18 cellular contexts compared by ENCODE assay signal in genomic region chrX:97547873-97548578, GRCh38.
DNase-seq lines count a peak whose midpoint lies in the region; ATAC-seq and TF ChIP-seq lines count a peak whose summit lies in the region.
"Had no signal": no experiment of that assay in that cellular context is flagged by ENCODE, and none has a peak within 500 bp of the region (broad histone marks: within the 10 kb centered on the region; RNA-seq: fewer than 3 reads in every experiment).

No MANE protein-coding gene starts in this region.

- no peak overlapping the region for H3K4me3 Mint-ChIP-seq in Calu3 (ENCODE audit: low read depth, unreplicated experiment)
- H3K4me3 Mint-ChIP-seq: activated CD4-positive, alpha-beta T cell treated with anti-CD3 and anti-CD28 coated beads, Interleukin-2, amount 10 ng/mL, durations not matched to agents 7 days and 5 days; naive thymus-derived CD8-positive, alpha-beta T cell had no signal

- no CpG with 5 or more reads among the region's 3 CpGs for WGBS in IMR-90 (ENCODE audit: extremely low coverage in 2 of 2, insufficient read length in 1 of 2), 2 experiments
- 17% methylated on average over 3 of the region's 3 CpGs for WGBS in smooth muscle cell (ENCODE audit: low lambda C conversion rate)

- CTCF ChIA-PET in IMR-90 (lab: Yijun Ruan, JAX) = no interaction called here
- CTCF ChIA-PET in Calu3 (lab: Charles Lee) = no interaction called here

- ATAC-seq in IMR-90 (ENCODE audit: low read depth) = peak; percentile 37
- ATAC-seq: heart right ventricle; naive thymus-derived CD8-positive, alpha-beta T cell had no signal

- DNase-seq in IMR-90 (peak; percentile 39), astrocyte of the spinal cord (ENCODE audit: low read depth, low spot score) (peak; percentile 45), foreskin melanocyte (peak; percentile 75), smooth muscle cell (lab: John Stamatoyannopoulos, UW; ENCODE audit: unreplicated experiment) (no peak), NCI-H128 (lab: John Stamatoyannopoulos, UW; ENCODE audit: unreplicated experiment) (no peak), SIG-M5 (lab: John Stamatoyannopoulos, UW) (no peak), Calu3 (no peak)
- DNase-seq: activated CD4-positive, alpha-beta T cell treated with anti-CD3 and anti-CD28 coated beads, Interleukin-2, amount 10 ng/mL, durations not matched to agents 7 days and 5 days; activated naive CD4-positive, alpha-beta T cell; Caco-2; erythroblast; heart right ventricle; naive thymus-derived CD8-positive, alpha-beta T cell; NCI-H146; NCI-H82; stimulated activated CD4-positive, alpha-beta T cell treated with anti-CD3 and anti-CD28 coated beads, Interleukin-4, amount 100 ng/mL, for 4 hours; uterus had no signal

- H3K56ac ChIP-seq in IMR-90 (ENCODE audit: extremely low read depth, insufficient read depth, low read length) = no peak overlapping the region

- no peaks in the 10 kb centered on the region for H3K27me3 ChIP-seq in IMR-90 (ENCODE audit: control insufficient read depth, insufficient read depth, low read length)
- no peaks in the 10 kb centered on the region for H3K27me3 ChIP-seq in smooth muscle cell (ENCODE audit: low read depth)
- H3K27me3 ChIP-seq: ascending aorta, heart right ventricle, uterus had no signal

- H3K36me3 ChIP-seq in IMR-90 (ENCODE audit: control insufficient read depth, insufficient read depth, low read length) (no peaks in the 10 kb centered on the region), smooth muscle cell (ENCODE audit: low read depth) (no peaks in the 10 kb centered on the region)
- H3K36me3 ChIP-seq: ascending aorta, heart right ventricle, uterus had no signal

- no peak overlapping the region for H3K23ac ChIP-seq in IMR-90 (ENCODE audit: low read depth, low read length)

- H2BK20ac ChIP-seq in IMR-90 (ENCODE audit: low read depth, low read length) = no peak overlapping the region

- H3K14ac ChIP-seq in IMR-90 (replicated peaks; ENCODE audit: low read depth, low read length) = no peak overlapping the region

- H3K27ac Mint-ChIP-seq in Calu3 (ENCODE audit: unreplicated experiment) = no peak overlapping the region
- H3K27ac Mint-ChIP-seq: activated CD4-positive, alpha-beta T cell treated with anti-CD3 and anti-CD28 coated beads, Interleukin-2, amount 10 ng/mL, durations not matched to agents 7 days and 5 days; naive thymus-derived CD8-positive, alpha-beta T cell had no signal

- no peak overlapping the region for H2BK120ac ChIP-seq in IMR-90 (ENCODE audit: low read depth, low read length)

- no peak overlapping the region for H4K5ac ChIP-seq in IMR-90 (ENCODE audit: low read depth, low read length)

- no TSS peak for BruUV-seq in IMR-90 (replicated peaks; lab: Mats Ljungman, UMichigan)
- no TSS peak for BruUV-seq in Calu3 (replicated peaks; lab: Mats Ljungman, UMichigan)

- H3K27ac ChIP-seq in IMR-90 (ENCODE audit: insufficient read depth, low read length) = no peak overlapping the region
- peak overlapping the region; percentile 57 for H3K27ac ChIP-seq in smooth muscle cell (ENCODE audit: low read depth)
- H3K27ac ChIP-seq: ascending aorta, heart right ventricle, uterus had no signal

- H3K36me3 Mint-ChIP-seq in Calu3 (ENCODE audit: insufficient read depth, unreplicated experiment) = no peaks in the 10 kb centered on the region
- H3K36me3 Mint-ChIP-seq: naive thymus-derived CD8-positive, alpha-beta T cell had no signal

- no peaks in the 10 kb centered on the region for H3K27me3 Mint-ChIP-seq in Calu3 (ENCODE audit: unreplicated experiment)
- H3K27me3 Mint-ChIP-seq: activated CD4-positive, alpha-beta T cell treated with anti-CD3 and anti-CD28 coated beads, Interleukin-2, amount 10 ng/mL, durations not matched to agents 7 days and 5 days; naive thymus-derived CD8-positive, alpha-beta T cell had no signal

- H3K4me1 ChIP-seq in IMR-90 (ENCODE audit: control insufficient read depth, insufficient read depth, low read length) = no peaks in the 10 kb centered on the region
- no peaks in the 10 kb centered on the region for H3K4me1 ChIP-seq in smooth muscle cell (ENCODE audit: low read depth)
- H3K4me1 ChIP-seq: ascending aorta, Caco-2, heart right ventricle, uterus had no signal

- H4K91ac ChIP-seq in IMR-90 (ENCODE audit: insufficient read depth, low read depth, low read length) = no peak overlapping the region

- no peak overlapping the region for H2BK5ac ChIP-seq in IMR-90 (ENCODE audit: low read depth, low read length, poor library complexity, severe bottlenecking)

- no peaks in the 10 kb centered on the region for H3K79me2 ChIP-seq in smooth muscle cell (ENCODE audit: low read depth)

- H2AFZ ChIP-seq in IMR-90 (replicated peaks; ENCODE audit: low read length, poor library complexity) (no peak overlapping the region), smooth muscle cell (ENCODE audit: low read depth) (no peak overlapping the region)

- H3K9me1 ChIP-seq in IMR-90 (ENCODE audit: insufficient read depth, low read length) = no peaks in the 10 kb centered on the region

- H2AK5ac ChIP-seq in IMR-90 (ENCODE audit: low read depth, low read length) = no peak overlapping the region

- H4K8ac ChIP-seq in IMR-90 (ENCODE audit: low read depth in 2 of 2, low read length in 2 of 2) = no peak overlapping the region

- H3K4me2 ChIP-seq in IMR-90 (ENCODE audit: low read depth, low read length) = no peak overlapping the region
- H3K4me2 ChIP-seq in smooth muscle cell = peak overlapping the region; percentile 50

- peaks cover 9% of the 10 kb centered on the region for H3K4me1 Mint-ChIP-seq in Calu3 (ENCODE audit: low read depth, unreplicated experiment)
- H3K4me1 Mint-ChIP-seq: activated CD4-positive, alpha-beta T cell treated with anti-CD3 and anti-CD28 coated beads, Interleukin-2, amount 10 ng/mL, durations not matched to agents 7 days and 5 days; naive thymus-derived CD8-positive, alpha-beta T cell had no signal

- TF ChIP-seq CTCF in IMR-90 (conservative IDR thresholded peaks at IDR 0.05; ENCODE audit: low read depth, low read length) = no peak
- no peak for TF ChIP-seq CTCF in astrocyte of the spinal cord (IDR thresholded peaks at IDR 0.05; ENCODE audit: low read depth, low read length)
- TF ChIP-seq CTCF in smooth muscle cell (IDR thresholded peaks at IDR 0.05; ENCODE audit: borderline replicate concordance, insufficient read depth, poor library complexity, severe bottlenecking) = no peak
- TF ChIP-seq CTCF in Calu3 (IDR thresholded peaks at IDR 0.05; ENCODE audit: unreplicated experiment) = no peak

- POLR2A ChIA-PET in IMR-90 (lab: Charles Lee; ENCODE audit: unreplicated experiment) = no interaction called here

- dilution Hi-C loops in IMR-90 (cut with HindIII; ENCODE audit: low sequenced_read_pairs, unreplicated experiment) = no loop called here

- H2AK9ac ChIP-seq in IMR-90 (replicated peaks; ENCODE audit: low read depth, low read length, poor library complexity) = no peak overlapping the region

- TF ChIP-seq POLR2A in IMR-90 (IDR thresholded peaks at IDR 0.05; ENCODE audit: low read depth, low read length) = no peak

- no peak overlapping the region for H3K18ac ChIP-seq in IMR-90 (ENCODE audit: low read depth, low read length)

- no peaks in the 10 kb centered on the region for H3F3A ChIP-seq in smooth muscle cell (ENCODE audit: low read depth)

- no peak for TF ChIP-seq RAD21 in IMR-90 (IDR thresholded peaks at IDR 0.05; ENCODE audit: low read length)

- H4K20me1 ChIP-seq in IMR-90 (ENCODE audit: insufficient read depth, low read length) (no peaks in the 10 kb centered on the region), smooth muscle cell (ENCODE audit: low read depth) (no peaks in the 10 kb centered on the region)

- no peak overlapping the region for H2BK15ac ChIP-seq in IMR-90 (ENCODE audit: low read depth, low read length)

- H3K9me3 ChIP-seq in IMR-90 (ENCODE audit: control insufficient read depth, insufficient read depth, low read length) (no peaks in the 10 kb centered on the region), smooth muscle cell (replicated peaks; ENCODE audit: low read depth) (no peaks in the 10 kb centered on the region)
- H3K9me3 ChIP-seq: ascending aorta, Caco-2, heart right ventricle, uterus had no signal

- no peaks in the 10 kb centered on the region for H3K9me3 Mint-ChIP-seq in Calu3 (ENCODE audit: low read depth, unreplicated experiment)
- H3K9me3 Mint-ChIP-seq: activated CD4-positive, alpha-beta T cell treated with anti-CD3 and anti-CD28 coated beads, Interleukin-2, amount 10 ng/mL, durations not matched to agents 7 days and 5 days; naive thymus-derived CD8-positive, alpha-beta T cell had no signal

- H3K4me3 ChIP-seq in IMR-90 (ENCODE audit: insufficient read depth, low read depth, low read length) = no peak overlapping the region
- H3K4me3 ChIP-seq in astrocyte of the spinal cord (ENCODE audit: low read depth, low read length) = no peak overlapping the region
- H3K4me3 ChIP-seq in smooth muscle cell = no peak overlapping the region
- H3K4me3 ChIP-seq: ascending aorta, heart right ventricle, uterus had no signal

- H3K9ac ChIP-seq in IMR-90 (ENCODE audit: low read depth, low read length) = no peak overlapping the region
- no peak overlapping the region for H3K9ac ChIP-seq in smooth muscle cell (ENCODE audit: low read depth)

- in situ Hi-C loops in IMR-90 (cut with MboI; ENCODE audit: low sequenced_read_pairs) = no loop called here
- in situ Hi-C loops in astrocyte of the spinal cord (cut with HindIII; ENCODE audit: low sequenced_read_pairs) = no loop called here

- intact Hi-C loops in IMR-90 (cut with micrococcal nuclease) (no loop called here), Calu3 (cut with micrococcal nuclease; ENCODE audit: unreplicated experiment) (no loop called here)

- no peaks in the 10 kb centered on the region for H3K79me1 ChIP-seq in IMR-90 (ENCODE audit: low read depth in 1 of 2, low read length in 2 of 2)

- no peak overlapping the region for H3K4ac ChIP-seq in IMR-90 (ENCODE audit: low read depth, low read length)

TF ChIP-seq in IMR-90, 13 proteins besides CTCF, POLR2A, EP300 and RAD21 (continues in another document):
- no peak for TF ChIP-seq RFX5 (IDR thresholded peaks at IDR 0.05; ENCODE audit: low read depth, low read length)
- TF ChIP-seq CEBPB (IDR thresholded peaks at IDR 0.05; ENCODE audit: low read depth, low read length) = no peak
- TF ChIP-seq, protein P1, sequence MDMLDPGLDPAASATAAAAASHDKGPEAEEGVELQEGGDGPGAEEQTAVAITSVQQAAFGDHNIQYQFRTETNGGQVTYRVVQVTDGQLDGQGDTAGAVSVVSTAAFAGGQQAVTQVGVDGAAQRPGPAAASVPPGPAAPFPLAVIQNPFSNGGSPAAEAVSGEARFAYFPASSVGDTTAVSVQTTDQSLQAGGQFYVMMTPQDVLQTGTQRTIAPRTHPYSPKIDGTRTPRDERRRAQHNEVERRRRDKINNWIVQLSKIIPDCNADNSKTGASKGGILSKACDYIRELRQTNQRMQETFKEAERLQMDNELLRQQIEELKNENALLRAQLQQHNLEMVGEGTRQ (IDR thresholded peaks at IDR 0.05; ENCODE audit: low read depth, low read length) = no peak
- TF ChIP-seq BHLHE40 (IDR thresholded peaks at IDR 0.05; ENCODE audit: low read depth, low read length) = no peak
- TF ChIP-seq RCOR1 (IDR thresholded peaks at IDR 0.05; ENCODE audit: insufficient replicate concordance, low read length) = no peak
- no peak for TF ChIP-seq SMC3 (IDR thresholded peaks at IDR 0.05; ENCODE audit: low read depth, low read length)
- no peak for TF ChIP-seq MXI1 (IDR thresholded peaks at IDR 0.05; ENCODE audit: borderline replicate concordance, low read depth, low read length)
- TF ChIP-seq MAFK (IDR thresholded peaks at IDR 0.05; ENCODE audit: low read depth, low read length) = no peak

Comparison
In these comparisons a context has a peak if more than half of its experiments do, and no peak if none do; other contexts are left out.
1. DNase-seq: peak in IMR-90 (single experiment), astrocyte of the spinal cord (single experiment) and foreskin melanocyte (single experiment); none in smooth muscle cell (single experiment), NCI-H128 (single experiment), SIG-M5 (single experiment) and Calu3 (single experiment).